In the genomic region with DNA sequence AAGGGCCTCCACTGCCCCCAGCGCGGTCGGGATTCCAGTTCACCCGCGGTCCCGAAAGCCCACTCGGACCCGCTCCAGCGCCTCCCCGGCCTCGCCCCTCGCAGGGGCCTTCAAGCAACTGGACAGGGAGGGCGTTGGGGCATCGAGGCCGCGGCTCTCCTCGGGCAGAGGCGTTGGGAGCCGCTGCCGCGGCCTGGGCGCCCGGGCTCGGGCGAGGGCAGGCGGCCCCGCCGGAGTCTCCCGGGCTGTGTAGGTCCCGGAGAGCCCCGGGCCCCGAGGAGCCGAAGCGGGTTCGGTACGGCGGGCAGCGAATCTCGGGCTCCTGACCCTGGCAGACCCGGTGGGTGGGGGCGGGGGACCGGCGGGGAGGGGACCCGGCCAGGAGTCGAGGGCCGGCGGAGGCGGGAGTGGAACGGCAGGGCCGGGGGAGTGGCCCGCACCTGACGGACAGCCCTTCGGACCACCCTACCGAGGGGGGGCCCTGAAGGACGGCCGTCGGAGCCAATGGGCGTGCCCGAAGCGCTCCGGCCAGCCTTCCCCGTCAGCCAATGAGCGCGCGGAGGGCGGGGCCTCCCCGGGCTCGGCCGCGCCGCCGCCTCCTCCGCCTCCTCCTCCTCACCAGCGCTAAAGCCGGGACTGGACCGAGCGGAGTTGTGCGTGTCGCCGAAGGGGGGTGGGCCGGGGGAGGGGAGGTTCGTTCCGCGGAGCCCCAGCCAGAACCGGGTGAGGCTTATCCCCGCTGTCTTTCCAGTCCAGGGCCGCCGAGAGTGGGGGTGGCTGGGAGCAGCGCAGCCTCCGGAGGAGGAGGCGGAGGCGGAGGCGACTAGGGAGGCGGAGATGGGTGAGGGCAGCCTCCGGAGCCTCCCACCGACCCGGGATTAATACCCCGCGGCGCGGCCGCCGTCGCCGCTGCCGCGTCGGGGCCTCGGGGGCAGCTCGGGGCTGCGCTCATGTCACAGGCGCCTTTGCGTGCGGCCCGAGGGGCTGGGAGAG, we compare ENCODE assay signal across 8 cellular contexts. TPM values are rescaled to one million over a fixed set of nuclear protein-coding genes. Genes with fewer than 3 reads are reported as not detected.
DNase-seq lines count a peak whose midpoint lies in the region; ATAC-seq and TF ChIP-seq lines count a peak whose summit lies in the region.

Gene ZMYM2, plus strand, starts transcription at position 609 of the 993 bp plus-strand sequence. CDS start 34,346 bp downstream, outside the sequence.

- H3K4me3 ChIP-seq in upper lobe of left lung = peak within 1 kb of the TSS; percentile 71 to 94 (median 86)

- peak within 1 kb of the TSS; percentile 98 to 100 (median 99) for H3K27ac ChIP-seq in upper lobe of left lung

- TF ChIP-seq CTCF in upper lobe of left lung (IDR thresholded peaks at IDR 0.05) = peak in 1 of 6 experiments; percentile 2

- peaks cover 0 to 2% (median 0%) of the 10 kb centered on the region in 4 donors for H3K36me3 ChIP-seq in upper lobe of left lung

- H3K27me3 Mint-ChIP-seq in T-helper 1 cell treated with Interleukin-12 subunit alpha and Interleukin-12 subunit beta and Interleukin-4 antibody, amounts not matched to agents 30 μg/mL and 1 μg/mL, for 36 hours (ENCODE audit: low read depth) = peaks cover 13% of the 10 kb centered on the region

- 1% methylated on average over 22 of the region's 115 CpGs; no CpG with 5 or more reads in 1 of the 2 donors for WGBS in upper lobe of left lung, 2 donors

- peak; percentile 54 to 84 (median 63) for TF ChIP-seq POLR2A in upper lobe of left lung (IDR thresholded peaks at IDR 0.05)

- H3K9me3 Mint-ChIP-seq in T-helper 1 cell treated with Interleukin-12 subunit alpha and Interleukin-12 subunit beta and Interleukin-4 antibody, amounts not matched to agents 30 μg/mL and 1 μg/mL, for 36 hours = no peaks in the 10 kb centered on the region

- H3K27me3 ChIP-seq in upper lobe of left lung = no peaks in the 10 kb centered on the region

- DNase-seq in NCI-H1694 treated with DMSO at 0.1 percent for 48 hours (lab: John Stamatoyannopoulos, UW) (peak; percentile 77), amniotic stem cell (lab: John Stamatoyannopoulos, UW) (peak; percentile 90), left cardiac atrium (peak; percentile 98), posterior vena cava (ENCODE audit: low spot score) (peak; percentile 100), upper lobe of left lung (peak; percentile 99 to 100)

- no peaks in the 10 kb centered on the region for H3K9me3 ChIP-seq in upper lobe of left lung

- H3K27ac Mint-ChIP-seq in T-helper 1 cell treated with Interleukin-12 subunit alpha and Interleukin-12 subunit beta and Interleukin-4 antibody, amounts not matched to agents 30 μg/mL and 1 μg/mL, for 36 hours = peak within 1 kb of the TSS; percentile 98

- peaks cover 5% of the 10 kb centered on the region for H3K36me3 Mint-ChIP-seq in T-helper 1 cell treated with Interleukin-12 subunit alpha and Interleukin-12 subunit beta and Interleukin-4 antibody, amounts not matched to agents 30 μg/mL and 1 μg/mL, for 36 hours (ENCODE audit: low read depth)

- H3K4me1 Mint-ChIP-seq in T-helper 1 cell treated with Interleukin-12 subunit alpha and Interleukin-12 subunit beta and Interleukin-4 antibody, amounts not matched to agents 30 μg/mL and 1 μg/mL, for 36 hours (ENCODE audit: low read depth) = peaks cover 30% of the 10 kb centered on the region

- no peak for TF ChIP-seq EP300 in upper lobe of left lung (IDR thresholded peaks at IDR 0.05)

- peak within 1 kb of the TSS; percentile 96 for H3K4me3 Mint-ChIP-seq in T-helper 1 cell treated with Interleukin-12 subunit alpha and Interleukin-12 subunit beta and Interleukin-4 antibody, amounts not matched to agents 30 μg/mL and 1 μg/mL, for 36 hours

- peaks cover 30 to 41% (median 34%) of the 10 kb centered on the region in 4 donors for H3K4me1 ChIP-seq in upper lobe of left lung

- ATAC-seq in GM18499 (IDR thresholded peaks at IDR 0.05; ENCODE audit: insufficient read depth, unreplicated experiment) (peak; percentile 51), HG02938 (IDR thresholded peaks at IDR 0.05; ENCODE audit: unreplicated experiment) (peak; percentile 58), left cardiac atrium (peak; percentile 95 to 96), upper lobe of left lung (ENCODE audit: low FRiP score in 2 of 2) (peak; percentile 97 to 99)

- intact Hi-C loops in left cardiac atrium (cut with DNase I) = loop anchor here in 1 of 2 donors (5.0 kb wide), 1 partner anchor 96 kb away; the partner anchor contains the start of gene ZMYM5
- intact Hi-C loops in posterior vena cava (cut with DNase I) = no loop called here

RNA-seq across cellular contexts. Expression of gene ZMYM2, which starts in this region (rescaled TPM):
- total RNA-seq in left cardiac atrium (10 to 100 TPM; 49.0 to 55.4 TPM), posterior vena cava (10 to 100 TPM; 67.8 to 75.4 TPM), upper lobe of left lung (100 to 1,000 TPM in 1 of 6 donors, 10 to 100 TPM in 5; 36.8 to 101 (median 59.4) TPM)

Comparison
In these comparisons a context has a peak if more than half of its experiments do, and no peak if none do; other contexts are left out.
1. Peak in every context shown above with its lines: DNase-seq, ATAC-seq, H3K4me3 ChIP-seq and H3K27ac ChIP-seq.